Comparison of ENCODE assay signal across 8 cellular contexts in the genomic region with DNA sequence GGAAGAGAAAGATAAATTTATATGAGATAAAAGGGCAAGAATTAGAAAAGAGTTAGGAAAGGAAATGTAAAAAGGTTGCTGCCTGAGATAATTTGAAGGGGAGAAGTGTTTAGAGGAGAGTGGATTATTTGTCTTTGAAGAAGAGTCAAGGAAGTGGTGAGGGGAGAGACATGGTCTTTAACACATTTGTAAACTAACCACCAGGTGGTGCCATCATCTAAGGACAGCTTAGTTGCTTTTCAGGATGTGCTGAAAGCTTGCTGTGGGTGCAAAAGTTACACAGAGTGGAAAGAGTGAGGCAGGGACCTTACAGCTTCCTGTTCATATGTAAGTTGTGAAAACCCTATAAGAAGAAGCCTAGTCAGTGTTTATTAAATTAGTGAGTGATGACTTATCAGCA.
A peak's percentile ranks its signal among the peaks of the same experiment; 100 is the strongest.
DNase-seq lines count a peak whose midpoint lies in the region; ATAC-seq and TF ChIP-seq lines count a peak whose summit lies in the region.

No MANE protein-coding gene starts in this region.

- POLR2A ChIA-PET in OCI-LY7 (lab: Charles Lee), result no interaction called here

- BruUV-seq in OCI-LY7 (replicated peaks; lab: Mats Ljungman, UMichigan), result no TSS peak

- H3K4me1 ChIP-seq in OCI-LY7 (ENCODE audit: insufficient read depth, low read length, poor library complexity, severe bottlenecking) (no peaks in the 10 kb centered on the region), iPS DF 6.9 (ENCODE audit: control insufficient read depth, insufficient read depth, low read length) (no peaks in the 10 kb centered on the region)

- peak; percentile 73 for ATAC-seq in HG03342 (IDR thresholded peaks at IDR 0.05; ENCODE audit: unreplicated experiment)
- no peak for ATAC-seq in HG03460 (IDR thresholded peaks at IDR 0.05; ENCODE audit: unreplicated experiment)
- no peak for ATAC-seq in GM21786 (IDR thresholded peaks at IDR 0.05; ENCODE audit: unreplicated experiment)

- no peak overlapping the region for H3K4me3 ChIP-seq in OCI-LY7 (ENCODE audit: low read depth, low read length, poor library complexity, severe bottlenecking)
- no peak overlapping the region for H3K4me3 ChIP-seq in iPS DF 6.9 (ENCODE audit: low read length)

- CTCF ChIA-PET in OCI-LY7 (lab: Charles Lee; ENCODE audit: unreplicated experiment), result no interaction called here

- no peaks in the 10 kb centered on the region for H3K27me3 ChIP-seq in iPS DF 6.9 (ENCODE audit: control insufficient read depth, insufficient read depth, low read length)

- no peak overlapping the region for H3K4me2 ChIP-seq in OCI-LY7 (ENCODE audit: low read length)

- H3K9me2 ChIP-seq in OCI-LY7 (ENCODE audit: insufficient read depth, low read length), result no peaks in the 10 kb centered on the region

- TF ChIP-seq CTCF in OCI-LY7 (conservative IDR thresholded peaks at IDR 0.05; ENCODE audit: low read length), result peak; percentile 78

- intact Hi-C loops in OCI-LY7 (cut with micrococcal nuclease; ENCODE audit: unreplicated experiment), result loop anchor here (2.0 to 10.0 kb wide), 4 partner anchors 73 to 1581 kb away; no protein-coding TSS in a partner anchor

- no peak overlapping the region for H2AFZ ChIP-seq in OCI-LY7 (ENCODE audit: low read length)

- no peaks in the 10 kb centered on the region for H4K20me1 ChIP-seq in OCI-LY7 (ENCODE audit: insufficient read depth, low read length)

- no peaks in the 10 kb centered on the region for H3K79me2 ChIP-seq in OCI-LY7 (ENCODE audit: insufficient read depth, low read depth, low read length)

- 0 out of 2 replicates have a peak, but pooled peaks cover 5% of the 10 kb centered on the region for H3K9me3 ChIP-seq in OCI-LY7 (ENCODE audit: low read length)
- H3K9me3 ChIP-seq in iPS DF 6.9 (ENCODE audit: control insufficient read depth, insufficient read depth, low read length), result no peaks in the 10 kb centered on the region

- DNase-seq in GF-D8 (lab: John Stamatoyannopoulos, UW) (peak; percentile 5), OCI-LY7 (ENCODE audit: low spot score) (peak; percentile 67), iPS DF 6.9 (ENCODE audit: low read depth, low spot score) (peak; percentile 81), mucosa of gallbladder (ENCODE audit: low spot score) (no peak), globus pallidus (ENCODE audit: low spot score) (no peak)

- no peaks in the 10 kb centered on the region for H3K36me3 ChIP-seq in OCI-LY7 (ENCODE audit: insufficient read depth, low read length)
- H3K36me3 ChIP-seq in iPS DF 6.9 (ENCODE audit: control insufficient read depth, insufficient read depth, low read length), result no peaks in the 10 kb centered on the region

- H3K27ac ChIP-seq in OCI-LY7 (ENCODE audit: low read depth, low read length, poor library complexity, severe bottlenecking), result no peak overlapping the region
- no peak overlapping the region for H3K27ac ChIP-seq in iPS DF 6.9 (ENCODE audit: low read length)

Comparison
In these comparisons a context has a peak if more than half of its experiments do, and no peak if none do; other contexts are left out.
1. DNase-seq: peak in GF-D8 (single experiment), OCI-LY7 (single experiment) and iPS DF 6.9 (single experiment); none in mucosa of gallbladder (single experiment) and globus pallidus (single experiment).